Comparison of ENCODE assay signal across 5 cellular contexts in genomic region chr4:105694812-105695211, GRCh38. TPM values are rescaled to one million over a fixed set of nuclear protein-coding genes. Genes with fewer than 3 reads are reported as not detected.
DNase-seq lines count a peak whose midpoint lies in the region; ATAC-seq and TF ChIP-seq lines count a peak whose summit lies in the region.
"Not testable (repeated sequence)": the region's sequence is repeated elsewhere in the genome, so short reads cannot be mapped to it uniquely, and the experiment has no call there.

No MANE protein-coding gene starts in this region.

- not testable (repeated sequence) for H3F3A ChIP-seq in GM23338 (replicated peaks; ENCODE audit: low read depth); Loucy (ENCODE audit: low read depth)

- not testable (repeated sequence) for H3K4me3 ChIP-seq in GM23338; Loucy (ENCODE audit: low read length, poor library complexity, severe bottlenecking); OCI-LY7 (ENCODE audit: low read depth, low read length, poor library complexity, severe bottlenecking); WERI-Rb-1 (ENCODE audit: low read depth, low read length)

- not testable (repeated sequence) for H3K9ac ChIP-seq in Loucy (ENCODE audit: low read depth, low read length, poor library complexity, severe bottlenecking)

- not testable (repeated sequence) for H2AFZ ChIP-seq in GM23338; Loucy (ENCODE audit: low read length); OCI-LY7 (ENCODE audit: low read length)

- not testable (repeated sequence) for H3K4me1 Mint-ChIP-seq in GM23338

- not testable (repeated sequence) for H4K20me1 ChIP-seq in GM23338 (replicated peaks; ENCODE audit: insufficient read depth); Loucy (ENCODE audit: insufficient read depth, low read length, poor library complexity, severe bottlenecking); OCI-LY7 (ENCODE audit: insufficient read depth, low read length)

- not testable (repeated sequence) for H3K4me2 ChIP-seq in GM23338; Loucy (ENCODE audit: low read depth, low read length, poor library complexity, severe bottlenecking); OCI-LY7 (ENCODE audit: low read length)

- peak; percentile 16 to 28; a peak in 3 of 4 replicates for TF ChIP-seq CTCF in GM23338 (conservative IDR thresholded peaks at IDR 0.05; ENCODE audit: low read depth in 2 of 2)
- TF ChIP-seq CTCF in Loucy (conservative IDR thresholded peaks at IDR 0.05; ENCODE audit: low read length), result 0 out of 2 replicates have a peak, but pooled peaks have one; percentile 11
- 0 out of 2 replicates have a peak, but pooled peaks have one; percentile 22 for TF ChIP-seq CTCF in OCI-LY7 (conservative IDR thresholded peaks at IDR 0.05; ENCODE audit: low read length)
- TF ChIP-seq CTCF in WERI-Rb-1 (IDR thresholded peaks at IDR 0.05; ENCODE audit: low read depth, low read length), result peak; percentile 9; the same call in 1 of the 2 replicates

- H3K36me3 ChIP-seq in GM23338 (ENCODE audit: insufficient read depth), result not testable (repeated sequence)
- H3K36me3 ChIP-seq in Loucy (ENCODE audit: insufficient read depth, low read length) (peaks cover 45% of the 10 kb centered on the region), OCI-LY7 (ENCODE audit: insufficient read depth, low read length) (peaks cover 87% of the 10 kb centered on the region), WERI-Rb-1 (peaks cover 65% of the 10 kb centered on the region)

- not testable (repeated sequence) for H3K27me3 ChIP-seq in GM23338 (ENCODE audit: insufficient read depth); Loucy (ENCODE audit: insufficient read depth, low read length, poor library complexity, severe bottlenecking); WERI-Rb-1 (ENCODE audit: insufficient read depth, low read depth, severe bottlenecking)

- H3K9me2 ChIP-seq in GM23338 (ENCODE audit: insufficient read depth); Loucy (replicated peaks; ENCODE audit: low read depth, low read length); OCI-LY7 (ENCODE audit: insufficient read depth, low read length): not testable (repeated sequence)

- not testable (repeated sequence) for H3K4me3 Mint-ChIP-seq in GM23338

- POLR2A ChIA-PET in OCI-LY7 (lab: Charles Lee), result interaction anchor here (0.9 kb wide), 1 partner anchor 21 kb away, joined by 4 read pairs; no protein-coding TSS in a partner anchor

- intact Hi-C loops in OCI-LY7 (cut with micrococcal nuclease; ENCODE audit: unreplicated experiment), result not testable (repeated sequence)

- not testable (repeated sequence) for H3K27ac ChIP-seq in GM23338 (ENCODE audit: low read depth); OCI-LY7 (ENCODE audit: low read depth, low read length, poor library complexity, severe bottlenecking); WERI-Rb-1

- H3K79me2 ChIP-seq in GM23338 (replicated peaks; ENCODE audit: insufficient read depth); Loucy (ENCODE audit: insufficient read depth, low read length); OCI-LY7 (ENCODE audit: insufficient read depth, low read depth, low read length): not testable (repeated sequence)

- not testable (repeated sequence) for H3K27ac Mint-ChIP-seq in GM23338

- H3K9me3 Mint-ChIP-seq in GM23338, result not testable (repeated sequence)

- ATAC-seq in GM23338, result not testable (repeated sequence)

- not testable (repeated sequence) for H3K4me1 ChIP-seq in GM23338 (ENCODE audit: insufficient read depth); Loucy (ENCODE audit: insufficient read depth, low read length, poor library complexity, severe bottlenecking); OCI-LY7 (ENCODE audit: insufficient read depth, low read length, poor library complexity, severe bottlenecking)

- not testable (repeated sequence) for H3K36me3 Mint-ChIP-seq in GM23338 (ENCODE audit: low read depth)

- not testable (repeated sequence) for H3K9me3 ChIP-seq in Loucy (ENCODE audit: insufficient read depth, low read depth, low read length); OCI-LY7 (ENCODE audit: low read length); WERI-Rb-1 (ENCODE audit: severe bottlenecking)

- CTCF ChIA-PET in OCI-LY7 (lab: Charles Lee; ENCODE audit: unreplicated experiment), result interaction anchor here (0.6 kb wide), 2 partner anchors 70 to 301 kb away, joined by 4 to 6 read pairs; no protein-coding TSS in a partner anchor

- BruUV-seq in OCI-LY7 (replicated peaks; lab: Mats Ljungman, UMichigan), result not testable (repeated sequence)

- not testable (repeated sequence) for H3K27me3 Mint-ChIP-seq in GM23338 (ENCODE audit: insufficient read depth, low read depth, poor library complexity)

- peak; percentile 1 for DNase-seq in DMS53 (lab: John Stamatoyannopoulos, UW)
- not testable (repeated sequence) for DNase-seq in GM23338 (ENCODE audit: low spot score); WERI-Rb-1
- peak; percentile 6 for DNase-seq in OCI-LY7 (ENCODE audit: low spot score)

RNA-seq across cellular contexts. Expression of gene INTS12, which starts 13.7 kb away (rescaled TPM):
- total RNA-seq in GM23338 (2014; rRNA removed; shearing (Covaris generic)), result 9.4 and 12.6 TPM in 2 replicates
- 12.3 and 15.3 TPM in 2 replicates for polyA plus RNA-seq in GM23338 (2016; fragmentation: Nextera tagmentation; extraction: Ambion mirVana)
- 10.0 and 14.4 TPM in 2 replicates for total RNA-seq in OCI-LY7 (2014; rRNA removed; shearing (Covaris generic))
- total RNA-seq in OCI-LY7 (2022), result 19.4 and 20.0 TPM in 2 replicates

RNA-seq across cellular contexts. Expression of gene GSTCD, which starts 13.8 kb away (rescaled TPM):
- 34.3 and 39.1 TPM in 2 replicates for total RNA-seq in GM23338 (2014; rRNA removed; shearing (Covaris generic))
- polyA plus RNA-seq in GM23338 (2016; fragmentation: Nextera tagmentation; extraction: Ambion mirVana), result 7.9 and 11.3 TPM in 2 replicates
- 20.2 and 24.0 TPM in 2 replicates for total RNA-seq in OCI-LY7 (2014; rRNA removed; shearing (Covaris generic))
- 22.3 and 25.0 TPM in 2 replicates for total RNA-seq in OCI-LY7 (2022)
